Comparison of ENCODE assay signal across 2 cellular contexts in genomic region chr13:98253526-98253925, GRCh38.
A peak's percentile ranks its signal among the peaks of the same experiment; 100 is the strongest.
TF ChIP-seq lines count a peak whose summit lies in the region.

No MANE protein-coding gene starts in this region.

TF ChIP-seq in HepG2, 621 proteins besides CTCF, POLR2A, EP300 and RAD21:
- TF ChIP-seq ZFP62 (CRISPR knock-in tag; IDR thresholded peaks at IDR 0.05) (no peak), ZNF253 (CRISPR knock-in tag; IDR thresholded peaks at IDR 0.05; ENCODE audit: borderline replicate concordance) (no peak), FOXP1 (IDR thresholded peaks at IDR 0.05) (no peak), FOXP1 (CRISPR knock-in tag; IDR thresholded peaks at IDR 0.05) (0 out of 2 replicates have a peak, but pooled peaks have one; percentile 9), ZBTB38 (CRISPR knock-in tag; IDR thresholded peaks at IDR 0.05) (0 out of 2 replicates have a peak, but pooled peaks have one; percentile 46), ZBTB33 (CRISPR knock-in tag; IDR thresholded peaks at IDR 0.05) (peak; percentile 90; the same call in 1 of the 2 replicates), ZNF800 (CRISPR knock-in tag; IDR thresholded peaks at IDR 0.05) (no peak)

TF ChIP-seq in endothelial cell of umbilical vein, 7 proteins besides CTCF, POLR2A, EP300 and RAD21:
- TF ChIP-seq MYC (IDR thresholded peaks at IDR 0.05; ENCODE audit: low read depth, low read length) (no peak), MAX (IDR thresholded peaks at IDR 0.05; ENCODE audit: insufficient read depth, insufficient read length) (no peak), JUN (IDR thresholded peaks at IDR 0.05; ENCODE audit: borderline replicate concordance, insufficient read depth, insufficient read length, low read depth) (no peak)
